Comparison of ENCODE assay signal across 18 cellular contexts in the genomic region with DNA sequence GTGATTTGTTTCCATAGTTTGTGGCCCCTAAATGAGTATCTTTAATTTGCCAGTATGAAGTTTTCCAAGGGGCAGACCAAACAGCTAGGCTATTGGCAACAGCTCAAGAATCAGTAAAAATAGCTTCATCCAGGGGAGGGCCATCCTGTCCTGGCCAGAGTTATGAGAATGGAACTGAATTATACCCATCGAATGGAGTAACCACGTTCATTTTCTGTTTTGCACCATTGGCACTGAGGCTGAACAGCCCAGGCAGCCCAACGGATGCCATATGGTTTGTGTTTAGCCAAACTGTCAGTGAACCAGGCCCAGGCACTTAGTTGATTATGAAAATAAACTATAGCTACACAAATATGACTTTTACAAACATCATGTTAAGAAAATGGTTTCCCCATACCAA. TPM values are rescaled to one million over a fixed set of nuclear protein-coding genes. Genes with fewer than 3 reads are reported as not detected.
DNase-seq lines count a peak whose midpoint lies in the region; ATAC-seq and TF ChIP-seq lines count a peak whose summit lies in the region.
"Had no signal": no experiment of that assay in that cellular context is flagged by ENCODE, and none has a peak within 500 bp of the region (broad histone marks: within the 10 kb centered on the region; RNA-seq: fewer than 3 reads in every experiment).

No MANE protein-coding gene starts in this region.

- H4K20me1 ChIP-seq in SK-N-SH (ENCODE audit: insufficient read depth) (no peaks in the 10 kb centered on the region), fibroblast of lung (ENCODE audit: control insufficient read depth, extremely low read depth, insufficient read depth, low read length) (no peaks in the 10 kb centered on the region)

- CTCF ChIA-PET in SK-N-SH (lab: Yijun Ruan, JAX) = interaction anchor here (1.0 to 4.5 kb wide), 4 partner anchors 8 to 108 kb away, joined by 3 to 18 read pairs (median 4); no protein-coding TSS in a partner anchor

- no peak overlapping the region for H3K4me2 ChIP-seq in SK-N-SH
- H3K4me2 ChIP-seq in fibroblast of lung (ENCODE audit: extremely low read depth, insufficient read depth, low read length) = peak overlapping the region; percentile 37
- H3K4me2 ChIP-seq: GM23338 had no signal

- TF ChIP-seq RAD21 in SK-N-SH (IDR thresholded peaks at IDR 0.05; ENCODE audit: low read length) = no peak

- H3K27me3 ChIP-seq in heart left ventricle = no peaks in the 10 kb centered on the region
- no peaks in the 10 kb centered on the region for H3K27me3 ChIP-seq in right atrium auricular region
- H3K27me3 ChIP-seq in SK-N-SH (ENCODE audit: insufficient read depth) = no peaks in the 10 kb centered on the region
- H3K27me3 ChIP-seq in fibroblast of lung (ENCODE audit: control insufficient read depth, insufficient read depth, low read length) = no peaks in the 10 kb centered on the region
- no peaks in the 10 kb centered on the region for H3K27me3 ChIP-seq in sigmoid colon
- H3K27me3 ChIP-seq: SJCRH30 had no signal

- H3K36me3 ChIP-seq in heart left ventricle (no peaks in the 10 kb centered on the region), right atrium auricular region (no peaks in the 10 kb centered on the region), SK-N-SH (replicated peaks in 1 of 2; ENCODE audit: control insufficient read depth in 1 of 2, insufficient read depth in 2 of 2, low read length in 1 of 2) (no peaks in the 10 kb centered on the region), fibroblast of lung (ENCODE audit: control insufficient read depth, insufficient read depth, low read length) (no peaks in the 10 kb centered on the region), sigmoid colon (no peaks in the 10 kb centered on the region)
- H3K36me3 ChIP-seq: SJCRH30 had no signal

- H3K79me2 ChIP-seq in SK-N-SH (ENCODE audit: insufficient read depth) (no peaks in the 10 kb centered on the region), fibroblast of lung (ENCODE audit: control insufficient read depth, insufficient read depth, low read length) (no peaks in the 10 kb centered on the region)

- POLR2A ChIA-PET in SK-N-SH (lab: Yijun Ruan, JAX) = no interaction called here

- peak overlapping the region; percentile 32; the same call in 1 of the 2 replicates for H2AFZ ChIP-seq in SK-N-SH (ENCODE audit: low read depth)
- H2AFZ ChIP-seq in fibroblast of lung (ENCODE audit: low read length) = peak overlapping the region; percentile 61
- H2AFZ ChIP-seq: GM23338 had no signal

- TF ChIP-seq EP300 in SK-N-SH (IDR thresholded peaks at IDR 0.05; ENCODE audit: borderline replicate concordance in 1 of 2, low read depth in 1 of 2, low read length in 1 of 2) = peak in 1 of 2 experiments; percentile 43; a peak in 1 of 4 replicates
- peak in 1 of 4 donors; percentile 43 for TF ChIP-seq EP300 in sigmoid colon (IDR thresholded peaks at IDR 0.05)

- H3K9ac ChIP-seq in SK-N-SH = no peak overlapping the region
- no peak overlapping the region for H3K9ac ChIP-seq in fibroblast of lung (ENCODE audit: insufficient read depth, low read length)

- intact Hi-C loops in heart left ventricle (cut with DNase I) (no loop called here), sigmoid colon (cut with DNase I) (no loop called here)

- H3K9me3 ChIP-seq in heart left ventricle (no peaks in the 10 kb centered on the region), right atrium auricular region (no peaks in the 10 kb centered on the region), SK-N-SH (no peaks in the 10 kb centered on the region), fibroblast of lung (ENCODE audit: control insufficient read depth, insufficient read depth, low read depth, low read length) (no peaks in the 10 kb centered on the region), sigmoid colon (no peaks in the 10 kb centered on the region)
- H3K9me3 ChIP-seq: SJCRH30 had no signal

- H3K27ac ChIP-seq in heart left ventricle (peak overlapping the region in 1 of 12 donors; percentile 38), right atrium auricular region (no peak overlapping the region), SK-N-SH (ENCODE audit: low read depth in 2 of 2, low read length in 1 of 2) (peak overlapping the region in 1 of 2 experiments; percentile 83; a peak in 2 of 4 replicates), fibroblast of lung (ENCODE audit: insufficient read depth, low read length) (no peak overlapping the region), sigmoid colon (peak overlapping the region in 3 of 4 donors; percentile 43 to 66 (median 51))
- H3K27ac ChIP-seq: RWPE1, SJCRH30 had no signal

- WGBS in heart left ventricle, 4 donors = 12 to 37% (median 26%) methylated on average over 3 of the region's 3 CpGs
- 6% methylated on average over 3 of the region's 3 CpGs for WGBS in SK-N-SH (ENCODE audit: low lambda C conversion rate)
- WGBS in sigmoid colon, 2 donors = 66 to 69% methylated on average over 3 of the region's 3 CpGs

- DNase-seq in heart left ventricle (no peak), right atrium auricular region (ENCODE audit: low spot score) (no peak), SK-N-SH (no peak), fibroblast of lung (ENCODE audit: low read depth in 2 of 2) (peak in 1 of 2 donors; percentile 79), sigmoid colon (no peak), NAMALWA (ENCODE audit: low spot score) (no peak)
- DNase-seq: AML-193, DMS53, KBM-7, NCI-H1436, NCI-H2029, NCI-H2171, SJCRH30 had no signal

- TF ChIP-seq POLR2A in heart left ventricle (IDR thresholded peaks at IDR 0.05) (no peak), sigmoid colon (IDR thresholded peaks at IDR 0.05) (no peak)

- H3F3A ChIP-seq in SK-N-SH (replicated peaks; ENCODE audit: insufficient read depth) = no peaks in the 10 kb centered on the region

- H3K4me1 ChIP-seq in heart left ventricle (peaks cover 0 to 10% (median 4%) of the 10 kb centered on the region in 12 donors), right atrium auricular region (no peaks in the 10 kb centered on the region), SK-N-SH (ENCODE audit: control insufficient read depth in 1 of 2, insufficient read depth in 2 of 2, low read depth in 1 of 2, low read length in 1 of 2) (no peaks in the 10 kb centered on the region; a peak in 1 of 4 replicates), fibroblast of lung (ENCODE audit: control insufficient read depth, extremely low read depth, insufficient read depth, low read length) (peaks cover 2% of the 10 kb centered on the region), sigmoid colon (peaks cover 0 to 13% (median 12%) of the 10 kb centered on the region in 4 donors)
- H3K4me1 ChIP-seq: SJCRH30 had no signal

- peak; percentile 65 to 81 (median 74) for ATAC-seq in heart left ventricle
- no peak for ATAC-seq in esophagus mucosa
- ATAC-seq in HG02970 (IDR thresholded peaks at IDR 0.05; ENCODE audit: low FRiP score, unreplicated experiment) = no peak
- ATAC-seq: GM23338 had no signal

- TF ChIP-seq CTCF in heart left ventricle (IDR thresholded peaks at IDR 0.05) = no peak
- TF ChIP-seq CTCF in right atrium auricular region (IDR thresholded peaks at IDR 0.05) = no peak
- no peak for TF ChIP-seq CTCF in SK-N-SH (IDR thresholded peaks at IDR 0.05)
- TF ChIP-seq CTCF in fibroblast of lung (conservative IDR thresholded peaks at IDR 0.05 in 1 of 2, IDR thresholded peaks at IDR 0.05 in 1 of 2; ENCODE audit: low read depth in 1 of 2, low read length in 2 of 2) = no peak
- TF ChIP-seq CTCF in sigmoid colon (IDR thresholded peaks at IDR 0.05) = no peak

- H3K4me3 ChIP-seq in heart left ventricle (no peak overlapping the region), right atrium auricular region (no peak overlapping the region), SK-N-SH (ENCODE audit: low read depth in 2 of 2, low read length in 1 of 2) (no peak overlapping the region), fibroblast of lung (replicated peaks in 1 of 4; ENCODE audit: control extremely low read depth in 1 of 4, insufficient read depth in 1 of 4, low read depth in 3 of 4, low read length in 4 of 4) (no peak overlapping the region), sigmoid colon (no peak overlapping the region)
- H3K4me3 ChIP-seq: GM23338, SJCRH30 had no signal

- H3K9me2 ChIP-seq in SK-N-SH = no peaks in the 10 kb centered on the region

TF ChIP-seq in SK-N-SH, 30 proteins besides CTCF, POLR2A, EP300 and RAD21 (continues in another document):
- TF ChIP-seq RXRA (IDR thresholded peaks at IDR 0.05; ENCODE audit: borderline replicate concordance, low read depth) (no peak), YY1 (IDR thresholded peaks at IDR 0.05; ENCODE audit: low read depth) (no peak), NRF1 (IDR thresholded peaks at IDR 0.05; ENCODE audit: low read depth, low read length) (no peak), MEF2A (IDR thresholded peaks at IDR 0.05; ENCODE audit: borderline replicate concordance, low read depth) (no peak), TCF12 (IDR thresholded peaks at IDR 0.05) (peak; percentile 88), FOXJ3 (CRISPR knock-in tag; IDR thresholded peaks at IDR 0.05) (no peak)

RNA-seq across cellular contexts. Expression of a gene that starts 17.7 kb away (rescaled TPM):
- total RNA-seq in heart left ventricle (1 to 10 TPM; 1.5 to 7.7 (median 3.2) TPM), right atrium auricular region (1 to 10 TPM in 1 of 2 donors, under 1 TPM in 1; 0.90 to 3.7 TPM), fibroblast of lung (0.51 and 1.8 TPM in 2 replicates), sigmoid colon (10 to 100 TPM; 14.3 to 69.2 (median 56.3) TPM), esophagus mucosa (0.16 TPM)
- polyA plus RNA-seq in heart left ventricle (1 to 10 TPM; 1.0 to 2.0 TPM), SK-N-SH (2012; rRNA removed) (0.13 and 0.54 TPM in 2 replicates), fibroblast of lung (0.30 and 1.0 TPM in 2 replicates), sigmoid colon (1 to 10 TPM in 1 of 3 donors, under 1 TPM in 1, not detected in 1; 0.29 to 1.8 TPM)
- polyA plus RNA-seq in SK-N-SH (2012; cell fraction: cytosol; rRNA removed) = 0.12 and 0.35 TPM in 2 replicates
- polyA plus RNA-seq in SK-N-SH (2012; cell fraction: nucleus; rRNA removed) = 0.34 and 0.51 TPM in 2 replicates
- polyA plus RNA-seq in fibroblast of lung (2012) = 0.25 and 0.56 TPM in 2 replicates
- 2.0 and 3.6 TPM in 2 replicates for polyA minus RNA-seq in fibroblast of lung (ENCODE audit: low replicate concordance)
- total RNA-seq: GM23338 had no signal
- polyA plus RNA-seq: CD14-positive monocyte, GM23338 had no signal

RNA-seq across cellular contexts. Expression of a gene that starts 33.0 kb away (rescaled TPM):
- total RNA-seq in heart left ventricle = 100 to 1,000 TPM in 3 of 9 donors, 10 to 100 TPM in 6; 40.6 to 200 (median 81.6) TPM
- 100 to 1,000 TPM in 1 of 2 donors, 10 to 100 TPM in 1; 24.3 to 143 TPM for polyA plus RNA-seq in heart left ventricle
- 10 to 100 TPM; 45.7 to 55.0 TPM for total RNA-seq in right atrium auricular region
- polyA plus RNA-seq in SK-N-SH (2012; rRNA removed) = 27.7 and 37.4 TPM in 2 replicates
- polyA plus RNA-seq in SK-N-SH (2012; cell fraction: cytosol; rRNA removed) = 41.4 and 52.3 TPM in 2 replicates
- 32.3 and 42.6 TPM in 2 replicates for polyA plus RNA-seq in SK-N-SH (2012; cell fraction: nucleus; rRNA removed)
- 53.4 and 72.3 TPM in 2 replicates for total RNA-seq in fibroblast of lung
- polyA plus RNA-seq in fibroblast of lung = 68.2 and 84.3 TPM in 2 replicates
- polyA plus RNA-seq in fibroblast of lung (2012) = 78.8 and 93.3 TPM in 2 replicates
- 6.6 and 9.1 TPM in 2 replicates for polyA minus RNA-seq in fibroblast of lung (ENCODE audit: low replicate concordance)
- total RNA-seq in sigmoid colon = 100 to 1,000 TPM in 2 of 4 donors, 10 to 100 TPM in 2; 80.9 to 119 (median 107) TPM
- polyA plus RNA-seq in sigmoid colon = 10 to 100 TPM in 2 of 3 donors, 1 to 10 TPM in 1; 6.6 to 36.5 (median 11.1) TPM
- 61.5 TPM for total RNA-seq in esophagus mucosa

Comparison
In these comparisons a context has a peak if more than half of its experiments do, and no peak if none do; other contexts are left out.
1. ATAC-seq: peak in heart left ventricle (4 of 4); none in esophagus mucosa (single experiment) and HG02970 (single experiment).
2. H3K27ac ChIP-seq: peak in sigmoid colon (3 of 4); none in right atrium auricular region (0 of 2) and fibroblast of lung (single experiment).